In the genomic region with DNA sequence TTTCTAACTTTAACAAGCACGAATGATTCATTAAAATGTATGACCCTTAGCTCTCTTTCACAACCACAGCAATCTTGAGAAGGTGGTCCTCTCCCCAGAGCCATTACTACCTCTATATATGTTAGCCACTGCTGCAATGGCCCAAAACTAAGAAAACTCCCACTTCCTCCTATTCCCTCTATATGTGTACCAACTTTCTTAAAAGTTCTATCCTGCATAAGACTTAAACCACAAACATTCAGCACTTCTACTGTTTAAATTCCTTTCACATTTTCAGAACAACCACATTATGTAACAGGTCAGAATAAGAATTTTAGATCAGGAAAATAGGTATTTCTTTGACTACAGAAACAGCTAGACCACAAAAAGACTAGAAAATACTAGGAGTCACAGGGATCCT, we compare ENCODE assay signal across 15 cellular contexts. TPM values are rescaled to one million over a fixed set of nuclear protein-coding genes. Genes with fewer than 3 reads are reported as not detected.
A peak's percentile ranks its signal among the peaks of the same experiment; 100 is the strongest.
DNase-seq lines count a peak whose midpoint lies in the region; ATAC-seq and TF ChIP-seq lines count a peak whose summit lies in the region.
"Had no signal": no experiment of that assay in that cellular context is flagged by ENCODE, and none has a peak within 500 bp of the region (broad histone marks: within the 10 kb centered on the region; RNA-seq: fewer than 3 reads in every experiment).

No MANE protein-coding gene starts in this region.

- intact Hi-C loops in body of pancreas (cut with DNase I) = no loop called here
- intact Hi-C loops in uterus (cut with DNase I; ENCODE audit: low total_unique reads) = no loop called here

- H3K36me3 Mint-ChIP-seq in progenitor cell of endocrine pancreas (ENCODE audit: insufficient read depth) = peaks cover 8% of the 10 kb centered on the region
- H3K36me3 Mint-ChIP-seq in CD8-positive, alpha-beta memory T cell = peaks cover 0 to 20% (median 7%) of the 10 kb centered on the region in 3 donors

- H3K36me3 ChIP-seq in body of pancreas (replicated peaks in 1 of 2; ENCODE audit: insufficient read depth in 1 of 2, low read depth in 2 of 2) (peaks cover 0 to under 1% of the 10 kb centered on the region in 2 donors), uterus (no peaks in the 10 kb centered on the region)
- peaks cover 6% of the 10 kb centered on the region for H3K36me3 ChIP-seq in CD8-positive, alpha-beta memory T cell (ENCODE audit: insufficient read depth, low read length)

- TF ChIP-seq POLR2A in body of pancreas (IDR thresholded peaks at IDR 0.05) (no peak), uterus (IDR thresholded peaks at IDR 0.05) (no peak)

- no peak for TF ChIP-seq CTCF in body of pancreas (IDR thresholded peaks at IDR 0.05)
- TF ChIP-seq CTCF in uterus (IDR thresholded peaks at IDR 0.05) = no peak
- TF ChIP-seq CTCF in progenitor cell of endocrine pancreas (IDR thresholded peaks at IDR 0.05; ENCODE audit: unreplicated experiment) = no peak

- CTCF ChIA-PET in CD8-positive, alpha-beta memory T cell (lab: Charles Lee) = no interaction called here

- no peaks in the 10 kb centered on the region for H3K27me3 Mint-ChIP-seq in stimulated activated naive CD8-positive, alpha-beta T cell treated with anti-CD3 and anti-CD28 coated beads, Interleukin-15, amount 100 ng/mL, for 72 hours
- H3K27me3 Mint-ChIP-seq in progenitor cell of endocrine pancreas = no peaks in the 10 kb centered on the region
- no peaks in the 10 kb centered on the region for H3K27me3 Mint-ChIP-seq in CD8-positive, alpha-beta memory T cell
- H3K27me3 Mint-ChIP-seq: activated CD8-positive, alpha-beta memory T cell treated with anti-CD3 and anti-CD28 coated beads, Interleukin-2, amount 10 ng/mL, durations not matched to agents 7 days and 5 days had no signal

- no peaks in the 10 kb centered on the region for H3K27me3 ChIP-seq in body of pancreas
- H3K27me3 ChIP-seq in uterus = no peaks in the 10 kb centered on the region
- no peaks in the 10 kb centered on the region for H3K27me3 ChIP-seq in CD8-positive, alpha-beta memory T cell (ENCODE audit: insufficient read depth, low read length, poor library complexity, severe bottlenecking)
- H3K27me3 ChIP-seq: dorsolateral prefrontal cortex, suprapubic skin had no signal

- H3K4me3 ChIP-seq in body of pancreas = no peak overlapping the region
- H3K4me3 ChIP-seq in uterus = no peak overlapping the region
- no peak overlapping the region for H3K4me3 ChIP-seq in CD8-positive, alpha-beta memory T cell (ENCODE audit: low read length)
- H3K4me3 ChIP-seq: dorsolateral prefrontal cortex, suprapubic skin had no signal

- H3K27ac Mint-ChIP-seq in stimulated activated naive CD8-positive, alpha-beta T cell treated with anti-CD3 and anti-CD28 coated beads, Interleukin-15, amount 100 ng/mL, for 72 hours = peak overlapping the region in 1 of 2 donors; percentile 12
- no peak overlapping the region for H3K27ac Mint-ChIP-seq in progenitor cell of endocrine pancreas
- peak overlapping the region in 4 of 8 donors; percentile 0 to 43 (median 8) for H3K27ac Mint-ChIP-seq in CD8-positive, alpha-beta memory T cell
- H3K27ac Mint-ChIP-seq: CD8-positive, alpha-beta T cell had no signal

- no peak for ATAC-seq in stimulated activated naive CD8-positive, alpha-beta T cell treated with anti-CD3 and anti-CD28 coated beads, Interleukin-15, amount 100 ng/mL, for 72 hours
- no peak for ATAC-seq in stimulated activated naive CD8-positive, alpha-beta T cell treated with anti-CD3 and anti-CD28 coated beads, Interleukin-15, Interleukin-2, amounts not matched to agents 100 U/mL and 50 U/mL, for 24 hours
- peak; percentile 21 for ATAC-seq in body of pancreas
- ATAC-seq: CD8-positive, alpha-beta T cell had no signal

- H3K27ac ChIP-seq in body of pancreas (no peak overlapping the region), uterus (no peak overlapping the region)
- H3K27ac ChIP-seq in CD8-positive, alpha-beta memory T cell (ENCODE audit: low read depth, low read length) = no peak overlapping the region
- H3K27ac ChIP-seq: dorsolateral prefrontal cortex, suprapubic skin had no signal

- H3K4me1 ChIP-seq in body of pancreas (peaks cover 6% of the 10 kb centered on the region), uterus (no peaks in the 10 kb centered on the region)
- peaks cover 21% of the 10 kb centered on the region for H3K4me1 ChIP-seq in CD8-positive, alpha-beta memory T cell (ENCODE audit: insufficient read depth, low read length)

- no peaks in the 10 kb centered on the region for H3K9me3 ChIP-seq in body of pancreas
- H3K9me3 ChIP-seq in uterus = no peaks in the 10 kb centered on the region
- H3K9me3 ChIP-seq in CD8-positive, alpha-beta memory T cell (ENCODE audit: low read length) = no peaks in the 10 kb centered on the region
- H3K9me3 ChIP-seq: suprapubic skin had no signal

- POLR2A ChIA-PET in CD8-positive, alpha-beta memory T cell (lab: Charles Lee) = no interaction called here

- peak overlapping the region; percentile 1 to 6 for H3K4me3 Mint-ChIP-seq in stimulated activated naive CD8-positive, alpha-beta T cell treated with anti-CD3 and anti-CD28 coated beads, Interleukin-15, amount 100 ng/mL, for 72 hours
- H3K4me3 Mint-ChIP-seq in progenitor cell of endocrine pancreas (ENCODE audit: low read depth) = no peak overlapping the region
- no peak overlapping the region for H3K4me3 Mint-ChIP-seq in CD8-positive, alpha-beta memory T cell
- H3K4me3 Mint-ChIP-seq: activated CD8-positive, alpha-beta memory T cell treated with anti-CD3 and anti-CD28 coated beads, Interleukin-2, amount 10 ng/mL, durations not matched to agents 7 days and 5 days; CD8-positive, alpha-beta T cell had no signal

- no peaks in the 10 kb centered on the region for H3K9me3 Mint-ChIP-seq in stimulated activated naive CD8-positive, alpha-beta T cell treated with anti-CD3 and anti-CD28 coated beads, Interleukin-15, amount 100 ng/mL, for 72 hours
- no peaks in the 10 kb centered on the region for H3K9me3 Mint-ChIP-seq in progenitor cell of endocrine pancreas (ENCODE audit: low read depth)
- no peaks in the 10 kb centered on the region for H3K9me3 Mint-ChIP-seq in CD8-positive, alpha-beta memory T cell
- H3K9me3 Mint-ChIP-seq: CD8-positive, alpha-beta T cell had no signal

- H3K4me1 Mint-ChIP-seq in stimulated activated naive CD8-positive, alpha-beta T cell treated with anti-CD3 and anti-CD28 coated beads, Interleukin-15, amount 100 ng/mL, for 72 hours = peaks cover 56% of the 10 kb centered on the region
- peaks cover 37% of the 10 kb centered on the region for H3K4me1 Mint-ChIP-seq in progenitor cell of endocrine pancreas (ENCODE audit: low read depth)
- peaks cover 50 to 75% (median 75%) of the 10 kb centered on the region in 3 donors for H3K4me1 Mint-ChIP-seq in CD8-positive, alpha-beta memory T cell

- whole genome bisulfite sequencing in body of pancreas, 2 donors = 26 to 42% methylated on average over 1 of the region's 1 CpG

- DNase-seq in stimulated activated naive CD8-positive, alpha-beta T cell treated with anti-CD3 and anti-CD28 coated beads, Interleukin-15, amount 100 ng/mL, for 72 hours = no peak
- DNase-seq in stimulated activated naive CD8-positive, alpha-beta T cell treated with anti-CD3 and anti-CD28 coated beads, Interleukin-15, Interleukin-2, amounts not matched to agents 100 U/mL and 50 U/mL, for 24 hours = no peak
- DNase-seq in MV-4-11 (lab: John Stamatoyannopoulos, UW) (peak; percentile 74), body of pancreas (no peak), uterus (no peak), iPS-NIHi7 (ENCODE audit: extremely low spot score) (no peak), progenitor cell of endocrine pancreas (ENCODE audit: low spot score, unreplicated experiment) (no peak)
- no peak for DNase-seq in CD8-positive, alpha-beta memory T cell
- DNase-seq: activated CD8-positive, alpha-beta memory T cell treated with anti-CD3 and anti-CD28 coated beads, Interleukin-2, amount 10 ng/mL, durations not matched to agents 7 days and 5 days; CD8-positive, alpha-beta T cell; dorsolateral prefrontal cortex; GOT3; NCI-H187; SHP77 had no signal

RNA-seq across cellular contexts. Expression of a gene that starts 36.2 kb away (rescaled TPM):
- total RNA-seq in body of pancreas (10 to 100 TPM; 12.9 to 20.5 TPM), uterus (10 to 100 TPM; 16.9 to 56.9 (median 49.5) TPM), progenitor cell of endocrine pancreas (38.0 and 38.2 TPM in 2 replicates)
- total RNA-seq in CD8-positive, alpha-beta memory T cell = 1 to 10 TPM; 7.3 to 7.4 TPM
- 2.8 TPM for polyA plus RNA-seq in CD8-positive, alpha-beta memory T cell

RNA-seq across cellular contexts. Expression of a gene that starts 57.0 kb away (rescaled TPM):
- total RNA-seq in body of pancreas = not detected
- total RNA-seq in uterus = under 1 TPM in 1 of 4 donors, not detected in 3; 0.52 TPM
- not detected in 2 replicates for total RNA-seq in progenitor cell of endocrine pancreas
- not detected for total RNA-seq in CD8-positive, alpha-beta memory T cell
- polyA plus RNA-seq in CD8-positive, alpha-beta memory T cell = not detected
- total RNA-seq: activated CD8-positive, alpha-beta memory T cell treated with anti-CD3 and anti-CD28 coated beads, Interleukin-2, amount 10 ng/mL, durations not matched to agents 7 days and 5 days; CD8-positive, alpha-beta T cell; dorsolateral prefrontal cortex; suprapubic skin had no signal

Comparison
In these comparisons a context has a peak if more than half of its experiments do, and no peak if none do; other contexts are left out.
1. H3K4me3 Mint-ChIP-seq: peak in stimulated activated naive CD8-positive, alpha-beta T cell treated with anti-CD3 and anti-CD28 coated beads, Interleukin-15, amount 100 ng/mL, for 72 hours (2 of 2); none in progenitor cell of endocrine pancreas (single experiment) and CD8-positive, alpha-beta memory T cell (0 of 7).